12 cellular contexts compared by ENCODE assay signal in genomic region chr17:7651959-7652658, GRCh38. TPM values are rescaled to one million over a fixed set of nuclear protein-coding genes. Genes with fewer than 3 reads are reported as not detected.
DNase-seq lines count a peak whose midpoint lies in the region; ATAC-seq and TF ChIP-seq lines count a peak whose summit lies in the region.
"Had no signal": no experiment of that assay in that cellular context is flagged by ENCODE, and none has a peak within 500 bp of the region (broad histone marks: within the 10 kb centered on the region; RNA-seq: fewer than 3 reads in every experiment).

No MANE protein-coding gene starts in this region.

- peaks cover 35% of the 10 kb centered on the region for H3K27me3 Mint-ChIP-seq in activated CD4-positive, alpha-beta T cell treated with anti-CD3 and anti-CD28 coated beads for 36 hours

- peaks cover 17% of the 10 kb centered on the region for H3K4me1 Mint-ChIP-seq in activated CD4-positive, alpha-beta T cell treated with anti-CD3 and anti-CD28 coated beads for 36 hours

- TF ChIP-seq RAD21 in neural cell (conservative IDR thresholded peaks at IDR 0.05), result no peak

- CTCF ChIA-PET in activated CD4-positive, alpha-beta T cell treated with anti-CD3 and anti-CD28 coated beads for 36 hours (lab: Charles Lee), result interaction anchor here (0.8 to 1.3 kb wide), 2 partner anchors 35 to 338 kb away, joined by 3 read pairs; partner anchors contain the start of gene TP53

- no peaks in the 10 kb centered on the region for H3K9me2 ChIP-seq in neural cell (ENCODE audit: insufficient read depth, low read length)

- WGBS in heart left ventricle, 4 donors, result 21 to 35% (median 27%) methylated on average over 12 to 22 of the region's 22 CpGs
- WGBS in ectodermal cell, 2 experiments, result 31 to 32% methylated on average over 20 to 22 of the region's 22 CpGs

- TF ChIP-seq POLR2A in heart left ventricle (IDR thresholded peaks at IDR 0.05) (no peak), uterus (IDR thresholded peaks at IDR 0.05) (no peak)

- POLR2A ChIA-PET in activated CD4-positive, alpha-beta T cell treated with anti-CD3 and anti-CD28 coated beads for 36 hours (lab: Charles Lee), result no interaction called here

- no peak overlapping the region for H2AFZ ChIP-seq in neural cell (ENCODE audit: low read depth, low read length)

- H3K4me1 ChIP-seq in heart left ventricle (peaks cover 0 to 30% (median 18%) of the 10 kb centered on the region in 12 donors), ectodermal cell (ENCODE audit: control insufficient read depth, insufficient read depth, low read length) (peaks cover 12% of the 10 kb centered on the region), uterus (peaks cover 0 to under 1% of the 10 kb centered on the region in 2 donors), foreskin keratinocyte (no peaks in the 10 kb centered on the region)

- H3K9me3 ChIP-seq in heart left ventricle (no peaks in the 10 kb centered on the region), ectodermal cell (ENCODE audit: control insufficient read depth, low read length) (no peaks in the 10 kb centered on the region), neural cell (ENCODE audit: low read length) (no peaks in the 10 kb centered on the region), uterus (no peaks in the 10 kb centered on the region)

- H3K27ac Mint-ChIP-seq in activated CD4-positive, alpha-beta T cell treated with anti-CD3 and anti-CD28 coated beads for 36 hours, result no peak overlapping the region
- H3K27ac Mint-ChIP-seq: activated CD8-positive, alpha-beta T cell treated with anti-CD3 and anti-CD28 coated beads, Interleukin-2, amount 10 ng/mL, durations not matched to agents 7 days and 5 days had no signal

- H3F3A ChIP-seq in neural cell (ENCODE audit: insufficient read depth, low read length, poor library complexity, severe bottlenecking), result no peaks in the 10 kb centered on the region

- TF ChIP-seq CTCF in heart left ventricle (IDR thresholded peaks at IDR 0.05), result no peak
- TF ChIP-seq CTCF in neural cell (IDR thresholded peaks at IDR 0.05; ENCODE audit: poor library complexity, severe bottlenecking), result no peak
- TF ChIP-seq CTCF in uterus (IDR thresholded peaks at IDR 0.05), result no peak
- no peak for TF ChIP-seq CTCF in foreskin keratinocyte (conservative IDR thresholded peaks at IDR 0.05)

- peak overlapping the region in 10 of 12 donors; percentile 51 to 81 (median 62) for H3K27ac ChIP-seq in heart left ventricle
- no peak overlapping the region for H3K27ac ChIP-seq in ectodermal cell (ENCODE audit: insufficient read depth, low read depth, low read length, poor library complexity, severe bottlenecking)
- H3K27ac ChIP-seq in neural cell (ENCODE audit: low read length), result peak overlapping the region; percentile 68
- H3K27ac ChIP-seq in uterus, result peak overlapping the region; percentile 56 to 81
- H3K27ac ChIP-seq in foreskin keratinocyte, result no peak overlapping the region
- H3K27ac ChIP-seq: KMS-11 had no signal

- no peak for DNase-seq in heart left ventricle
- no peak for DNase-seq in left ventricle myocardium superior
- peak in 1 of 2 donors; percentile 22 for DNase-seq in uterus
- DNase-seq in foreskin keratinocyte, result no peak
- no peak for DNase-seq in activated CD4-positive, alpha-beta T cell treated with anti-CD3 and anti-CD28 coated beads for 36 hours
- no peak for DNase-seq in dermis blood vessel endothelial cell
- DNase-seq: activated CD8-positive, alpha-beta T cell treated with anti-CD3 and anti-CD28 coated beads, Interleukin-2, amount 10 ng/mL, durations not matched to agents 7 days and 5 days; effector memory CD4-positive, alpha-beta T cell had no signal

- H3K79me2 ChIP-seq in neural cell (replicated peaks; ENCODE audit: insufficient read depth, low read length), result peaks cover 10% of the 10 kb centered on the region

- peak overlapping the region; percentile 80 for H3K4me2 ChIP-seq in neural cell (ENCODE audit: low read length)
- H3K4me2 ChIP-seq: KMS-11 had no signal

- H3K4me3 ChIP-seq in heart left ventricle, result peak overlapping the region; percentile 31 to 69 (median 56)
- H3K4me3 ChIP-seq in ectodermal cell (ENCODE audit: insufficient read depth, low read depth, low read length), result peak overlapping the region; percentile 64
- peak overlapping the region; percentile 95 for H3K4me3 ChIP-seq in neural cell (ENCODE audit: low read length)
- H3K4me3 ChIP-seq in uterus, result peak overlapping the region; percentile 44 to 55

- no peaks in the 10 kb centered on the region for H3K36me3 Mint-ChIP-seq in activated CD4-positive, alpha-beta T cell treated with anti-CD3 and anti-CD28 coated beads for 36 hours (ENCODE audit: low read depth)

- intact Hi-C loops in heart left ventricle (cut with DNase I), result loop anchor here in 1 of 10 donors (5.0 kb wide), 1 partner anchor 35 kb away; the partner anchor contains the start of genes TP53 and WRAP53
- intact Hi-C loops in left ventricle myocardium superior (cut with micrococcal nuclease), result no loop called here
- intact Hi-C loops in uterus (cut with DNase I; ENCODE audit: low total_unique reads), result no loop called here
- intact Hi-C loops in activated CD4-positive, alpha-beta T cell treated with anti-CD3 and anti-CD28 coated beads for 36 hours (cut with DNase I, micrococcal nuclease), result no loop called here

- no peak for TF ChIP-seq EP300 in neural cell (conservative IDR thresholded peaks at IDR 0.05; ENCODE audit: poor library complexity, severe bottlenecking)

- peaks cover 0 to 38% (median 14%) of the 10 kb centered on the region in 9 donors for H3K27me3 ChIP-seq in heart left ventricle
- peaks cover 22% of the 10 kb centered on the region for H3K27me3 ChIP-seq in ectodermal cell (ENCODE audit: control insufficient read depth, insufficient read depth, low read length, poor library complexity, severe bottlenecking)
- no peaks in the 10 kb centered on the region for H3K27me3 ChIP-seq in neural cell (ENCODE audit: insufficient read depth, low read depth, low read length)
- H3K27me3 ChIP-seq in uterus, result no peaks in the 10 kb centered on the region
- H3K27me3 ChIP-seq in foreskin keratinocyte, result peaks cover 66% of the 10 kb centered on the region

- H3K4me3 Mint-ChIP-seq in activated CD4-positive, alpha-beta T cell treated with anti-CD3 and anti-CD28 coated beads for 36 hours, result no peak overlapping the region

- ATAC-seq in heart left ventricle (no peak), left ventricle myocardium superior (no peak), foreskin keratinocyte (no peak)
- ATAC-seq in activated CD4-positive, alpha-beta T cell treated with anti-CD3 and anti-CD28 coated beads for 36 hours, result no peak
- ATAC-seq: activated CD8-positive, alpha-beta T cell treated with anti-CD3 and anti-CD28 coated beads, Interleukin-2, amount 10 ng/mL, durations not matched to agents 7 days and 5 days had no signal

- peak overlapping the region; percentile 86 for H3K9ac ChIP-seq in neural cell (ENCODE audit: low read length)
- H3K9ac ChIP-seq: KMS-11 had no signal

- H3K36me3 ChIP-seq in heart left ventricle (no peaks in the 10 kb centered on the region), ectodermal cell (ENCODE audit: control insufficient read depth, insufficient read depth, low read length) (no peaks in the 10 kb centered on the region), neural cell (ENCODE audit: insufficient read depth, low read length) (no peaks in the 10 kb centered on the region), uterus (no peaks in the 10 kb centered on the region)

- H4K20me1 ChIP-seq in neural cell (ENCODE audit: insufficient read depth), result no peaks in the 10 kb centered on the region

- no peaks in the 10 kb centered on the region for H3K9me3 Mint-ChIP-seq in activated CD4-positive, alpha-beta T cell treated with anti-CD3 and anti-CD28 coated beads for 36 hours (ENCODE audit: low read depth)

RNA-seq across cellular contexts. Expression of gene ATP1B2, which starts 1.4 kb away (rescaled TPM):
- total RNA-seq in heart left ventricle (1 to 10 TPM; 1.3 to 6.6 (median 2.9) TPM), left ventricle myocardium superior (3.2 TPM), uterus (10 to 100 TPM in 1 of 4 donors, 1 to 10 TPM in 3; 3.2 to 20.7 (median 8.0) TPM), foreskin keratinocyte (not detected in 2 replicates), dermis blood vessel endothelial cell (not detected in 2 replicates)
- polyA plus RNA-seq in heart left ventricle (1 to 10 TPM in 1 of 2 donors, under 1 TPM in 1; 0.60 to 2.6 TPM), neural cell (3.2 and 4.2 TPM in 2 replicates), foreskin keratinocyte (not detected in 2 replicates)
- 16.4 TPM for polyA plus RNA-seq in ectodermal cell (2013, experiment 1 of 4)
- polyA plus RNA-seq in ectodermal cell (2013, experiment 2 of 4), result 11.8 TPM
- polyA plus RNA-seq in ectodermal cell (2013, experiment 3 of 4), result 13.8 TPM
- polyA plus RNA-seq in ectodermal cell (2013, experiment 4 of 4), result 16.6 TPM
- polyA minus RNA-seq in neural cell, result 4.9 and 6.0 TPM in 2 replicates
- under 1 TPM; 0.32 to 0.33 TPM for total RNA-seq in activated CD4-positive, alpha-beta T cell treated with anti-CD3 and anti-CD28 coated beads for 36 hours
- total RNA-seq: activated CD8-positive, alpha-beta T cell treated with anti-CD3 and anti-CD28 coated beads, Interleukin-2, amount 10 ng/mL, durations not matched to agents 7 days and 5 days; OCI-LY7 had no signal

RNA-seq across cellular contexts. Expression of gene SHBG, which starts 22.2 kb away (rescaled TPM):
- total RNA-seq in heart left ventricle (1 to 10 TPM in 1 of 9 donors, under 1 TPM in 4, not detected in 4; 0.56 to 1.1 (median 0.66) TPM), left ventricle myocardium superior (not detected), uterus (1 to 10 TPM in 1 of 4 donors, under 1 TPM in 1, not detected in 2; 0.21 to 1.1 TPM), foreskin keratinocyte (not detected in 2 replicates), dermis blood vessel endothelial cell (0.51 TPM in 1 of 2 replicates, not detected in the other)
- polyA plus RNA-seq in heart left ventricle (under 1 TPM; 0.28 to 0.61 TPM), neural cell (0.90 and 3.2 TPM in 2 replicates), foreskin keratinocyte (0.19 and 0.32 TPM in 2 replicates)
- polyA plus RNA-seq in ectodermal cell (2013, experiment 1 of 4), result 0.93 TPM
- 1.3 TPM for polyA plus RNA-seq in ectodermal cell (2013, experiment 2 of 4)
- polyA plus RNA-seq in ectodermal cell (2013, experiment 3 of 4), result 1.4 TPM
- 1.0 TPM for polyA plus RNA-seq in ectodermal cell (2013, experiment 4 of 4)
- 0.81 TPM in 1 of 2 replicates, not detected in the other for polyA minus RNA-seq in neural cell
- under 1 TPM; 0.25 to 0.30 TPM for total RNA-seq in activated CD4-positive, alpha-beta T cell treated with anti-CD3 and anti-CD28 coated beads for 36 hours
- total RNA-seq: activated CD8-positive, alpha-beta T cell treated with anti-CD3 and anti-CD28 coated beads, Interleukin-2, amount 10 ng/mL, durations not matched to agents 7 days and 5 days had no signal

RNA-seq across cellular contexts. Expression of gene SAT2, which starts 24.5 kb away (rescaled TPM):
- total RNA-seq in heart left ventricle (10 to 100 TPM; 50.0 to 76.0 (median 57.3) TPM), left ventricle myocardium superior (74.4 TPM), uterus (10 to 100 TPM; 18.5 to 74.8 (median 46.0) TPM), foreskin keratinocyte (33.4 and 36.2 TPM in 2 replicates), dermis blood vessel endothelial cell (20.8 and 31.5 TPM in 2 replicates)
- polyA plus RNA-seq in heart left ventricle (100 to 1,000 TPM; 113 to 131 TPM), neural cell (303 and 330 TPM in 2 replicates), foreskin keratinocyte (53.4 and 60.3 TPM in 2 replicates)
- polyA plus RNA-seq in ectodermal cell (2013, experiment 1 of 4), result 55.5 TPM
- 53.8 TPM for polyA plus RNA-seq in ectodermal cell (2013, experiment 2 of 4)
- 52.0 TPM for polyA plus RNA-seq in ectodermal cell (2013, experiment 3 of 4)
- polyA plus RNA-seq in ectodermal cell (2013, experiment 4 of 4), result 65.9 TPM
- 44.3 and 48.7 TPM in 2 replicates for polyA minus RNA-seq in neural cell
- 10 to 100 TPM; 15.9 to 22.2 TPM for total RNA-seq in activated CD4-positive, alpha-beta T cell treated with anti-CD3 and anti-CD28 coated beads for 36 hours

RNA-seq across cellular contexts. Expression of gene TP53, which starts 35.2 kb away (rescaled TPM):
- total RNA-seq in heart left ventricle (10 to 100 TPM; 10.0 to 44.6 (median 12.8) TPM), left ventricle myocardium superior (13.7 TPM), uterus (10 to 100 TPM in 3 of 4 donors, 1 to 10 TPM in 1; 5.9 to 58.3 (median 30.7) TPM), foreskin keratinocyte (64.5 and 68.4 TPM in 2 replicates), dermis blood vessel endothelial cell (36.1 and 69.7 TPM in 2 replicates)
- polyA plus RNA-seq in heart left ventricle (1 to 10 TPM; 6.8 to 9.0 TPM), neural cell (13.8 and 14.3 TPM in 2 replicates), foreskin keratinocyte (47.9 and 49.4 TPM in 2 replicates)
- polyA plus RNA-seq in ectodermal cell (2013, experiment 1 of 4), result 143 TPM
- 139 TPM for polyA plus RNA-seq in ectodermal cell (2013, experiment 2 of 4)
- polyA plus RNA-seq in ectodermal cell (2013, experiment 3 of 4), result 98.0 TPM
- 104 TPM for polyA plus RNA-seq in ectodermal cell (2013, experiment 4 of 4)
- 15.3 and 16.3 TPM in 2 replicates for polyA minus RNA-seq in neural cell
- 100 to 1,000 TPM; 127 to 165 TPM for total RNA-seq in activated CD4-positive, alpha-beta T cell treated with anti-CD3 and anti-CD28 coated beads for 36 hours

RNA-seq across cellular contexts. Expression of gene WRAP53, which starts 36.2 kb away (rescaled TPM):
- total RNA-seq in heart left ventricle (1 to 10 TPM; 3.7 to 9.8 (median 4.8) TPM), left ventricle myocardium superior (5.3 TPM), uterus (1 to 10 TPM; 1.0 to 8.8 (median 6.2) TPM), foreskin keratinocyte (20.0 and 26.9 TPM in 2 replicates), dermis blood vessel endothelial cell (7.1 and 11.2 TPM in 2 replicates)
- polyA plus RNA-seq in heart left ventricle (10 to 100 TPM in 1 of 2 donors, 1 to 10 TPM in 1; 5.4 to 12.0 TPM), neural cell (20.1 and 22.4 TPM in 2 replicates), foreskin keratinocyte (28.6 and 32.4 TPM in 2 replicates)
- 36.6 TPM for polyA plus RNA-seq in ectodermal cell (2013, experiment 1 of 4)
- polyA plus RNA-seq in ectodermal cell (2013, experiment 2 of 4), result 36.5 TPM
- 28.5 TPM for polyA plus RNA-seq in ectodermal cell (2013, experiment 3 of 4)
- polyA plus RNA-seq in ectodermal cell (2013, experiment 4 of 4), result 30.5 TPM
- polyA minus RNA-seq in neural cell, result 13.8 and 16.8 TPM in 2 replicates
- total RNA-seq in activated CD4-positive, alpha-beta T cell treated with anti-CD3 and anti-CD28 coated beads for 36 hours, result 10 to 100 TPM; 23.5 to 27.1 TPM

Comparison
In these comparisons a context has a peak if more than half of its experiments do, and no peak if none do; other contexts are left out.
1. H3K27ac ChIP-seq: peak in heart left ventricle (10 of 12), neural cell (single experiment) and uterus (2 of 2); none in ectodermal cell (single experiment) and foreskin keratinocyte (single experiment).
2. Peak in every context shown above with its lines, with median percentiles within 50 percentile points of each other: H3K4me3 ChIP-seq.